ENCODE assay signal across 8 cellular contexts in genomic region chr3:149813367-149814281, GRCh38. TPM values are rescaled to one million over a fixed set of nuclear protein-coding genes. Genes with fewer than 3 reads are reported as not detected.
DNase-seq lines count a peak whose midpoint lies in the region; ATAC-seq and TF ChIP-seq lines count a peak whose summit lies in the region.

No MANE protein-coding gene starts in this region.

- H3K4me1 ChIP-seq in ectodermal cell (ENCODE audit: control insufficient read depth, insufficient read depth, low read length) (peaks cover 6% of the 10 kb centered on the region), lower lobe of right lung (peaks cover 51% of the 10 kb centered on the region)

- H3K27me3 ChIP-seq in ectodermal cell (ENCODE audit: control insufficient read depth, insufficient read depth, low read length, poor library complexity, severe bottlenecking) (no peaks in the 10 kb centered on the region), lower lobe of right lung (ENCODE audit: low read depth) (no peaks in the 10 kb centered on the region)

- WGBS in ectodermal cell, 2 experiments = 1% methylated on average over 29 of the region's 29 CpGs

- ATAC-seq in GM21447 (IDR thresholded peaks at IDR 0.05; ENCODE audit: unreplicated experiment) (peak; percentile 23), lower lobe of right lung (peak; percentile 30 to 60)

- peak; percentile 55 for DNase-seq in EH (ENCODE audit: low read depth)
- DNase-seq in HS-27A (ENCODE audit: low read depth) = peak; percentile 12
- DNase-seq in T-helper 9 cell = peak; percentile 5
- no peak for DNase-seq in lower lobe of right lung
- DNase-seq in substantia nigra (lab: John Stamatoyannopoulos, UW) = peak in 37 of 49 donors; percentile 6 to 80 (median 31)
- no peak for DNase-seq in SHP77 treated with DMSO at 0.1 percent for 48 hours (lab: John Stamatoyannopoulos, UW)

- no peaks in the 10 kb centered on the region for H3K36me3 ChIP-seq in ectodermal cell (ENCODE audit: control insufficient read depth, insufficient read depth, low read length)
- H3K36me3 ChIP-seq in lower lobe of right lung = no peaks in the 10 kb centered on the region

- H3K27ac ChIP-seq in ectodermal cell (ENCODE audit: insufficient read depth, low read depth, low read length, poor library complexity, severe bottlenecking) (peak overlapping the region; percentile 74), lower lobe of right lung (peak overlapping the region; percentile 99), substantia nigra (ENCODE audit: low read depth, low read length, poor library complexity, severe bottlenecking) (peak overlapping the region; percentile 98)

- H3K4me3 ChIP-seq in ectodermal cell (ENCODE audit: insufficient read depth, low read depth, low read length) (peak overlapping the region; percentile 78), lower lobe of right lung (peak overlapping the region; percentile 84)

- H3K9me3 ChIP-seq in ectodermal cell (ENCODE audit: control insufficient read depth, low read length) (no peaks in the 10 kb centered on the region), lower lobe of right lung (no peaks in the 10 kb centered on the region)

- TF ChIP-seq CTCF in lower lobe of right lung (IDR thresholded peaks at IDR 0.05) = no peak

- intact Hi-C loops in lower lobe of right lung (cut with DNase I) = no loop called here

RNA-seq across cellular contexts. Expression of gene RNF13, which starts 0.6 kb away (rescaled TPM):
- polyA plus RNA-seq in ectodermal cell (2013, experiment 1 of 4) = 18.6 TPM
- polyA plus RNA-seq in ectodermal cell (2013, experiment 2 of 4) = 19.6 TPM
- 25.4 TPM for polyA plus RNA-seq in ectodermal cell (2013, experiment 3 of 4)
- 27.5 TPM for polyA plus RNA-seq in ectodermal cell (2013, experiment 4 of 4)
- total RNA-seq in lower lobe of right lung = 138 TPM

RNA-seq across cellular contexts. Expression of gene ANKUB1, which starts 21.3 kb away (rescaled TPM):
- polyA plus RNA-seq in ectodermal cell (2013, experiment 1 of 4) = not detected
- polyA plus RNA-seq in ectodermal cell (2013, experiment 2 of 4) = not detected
- polyA plus RNA-seq in ectodermal cell (2013, experiment 3 of 4) = not detected
- polyA plus RNA-seq in ectodermal cell (2013, experiment 4 of 4) = not detected
- total RNA-seq in lower lobe of right lung = 3.1 TPM

Comparison
In these comparisons a context has a peak if more than half of its experiments do, and no peak if none do; other contexts are left out.
1. DNase-seq: peak in EH (single experiment), HS-27A (single experiment), T-helper 9 cell (single experiment) and substantia nigra (37 of 49); none in lower lobe of right lung (single experiment) and SHP77 treated with DMSO at 0.1 percent for 48 hours (single experiment).
2. Peak in every context shown above with its lines, with median percentiles within 50 percentile points of each other: H3K27ac ChIP-seq.